ENCODE assay signal across 8 cellular contexts in the genomic region with DNA sequence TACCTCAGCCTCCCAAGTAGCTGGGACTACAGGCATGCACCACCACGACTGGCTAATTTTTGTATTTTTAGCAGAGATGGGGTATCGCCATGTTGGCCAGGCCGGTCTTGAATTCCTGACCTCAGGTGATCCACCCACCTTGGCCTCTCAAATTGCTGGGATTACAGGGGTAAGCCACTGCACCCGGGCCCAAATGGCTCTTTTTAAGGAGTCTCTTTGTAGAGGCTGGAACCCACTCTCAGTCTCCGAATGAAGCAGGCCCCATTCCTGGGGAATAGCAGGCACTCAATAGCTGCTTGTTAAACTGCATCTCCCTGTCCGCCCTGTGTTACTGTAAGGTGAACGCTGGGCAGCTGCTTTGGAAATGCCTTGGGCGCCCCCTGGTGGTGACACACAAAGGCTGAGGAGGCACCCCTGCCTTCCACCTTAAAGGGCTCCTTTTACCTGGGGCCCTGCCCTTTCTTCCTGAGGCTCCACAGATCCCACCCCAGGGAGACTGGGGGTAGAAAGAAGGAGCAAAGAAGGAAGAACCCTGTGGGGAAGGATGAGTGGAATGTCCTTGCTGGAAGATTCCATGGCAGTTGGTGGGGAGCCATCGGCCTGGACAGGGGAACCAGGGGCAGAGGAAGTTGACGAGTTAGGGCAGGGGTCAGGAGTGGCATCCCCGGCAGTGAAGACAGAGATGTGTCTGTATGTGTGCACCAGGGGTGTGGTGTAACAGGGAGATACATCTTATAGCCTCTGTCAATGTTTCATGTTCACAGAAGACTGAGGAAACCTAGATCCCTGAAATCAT. TPM values are rescaled to one million over a fixed set of nuclear protein-coding genes. Genes with fewer than 3 reads are reported as not detected.
DNase-seq lines count a peak whose midpoint lies in the region; ATAC-seq and TF ChIP-seq lines count a peak whose summit lies in the region.

No MANE protein-coding gene starts in this region.

- peak; percentile 93 for TF ChIP-seq CTCF in natural killer cell (IDR thresholded peaks at IDR 0.05)

- no peak overlapping the region for H2AFZ ChIP-seq in Karpas-422 (ENCODE audit: low read length)

- no peak overlapping the region for H3K4me2 ChIP-seq in Karpas-422 (ENCODE audit: low read depth, low read length, poor library complexity, severe bottlenecking)

- no peaks in the 10 kb centered on the region for H3K36me3 ChIP-seq in Karpas-422 (ENCODE audit: insufficient read depth, low read length)

- H3K9me2 ChIP-seq in Karpas-422 (replicated peaks; ENCODE audit: insufficient read depth, low read length) = no peaks in the 10 kb centered on the region

- no peaks in the 10 kb centered on the region for H3K27me3 ChIP-seq in Karpas-422 (ENCODE audit: low read length)

- peaks cover under 1% of the 10 kb centered on the region; the same call in 1 of the 2 replicates for H3K79me2 ChIP-seq in Karpas-422 (ENCODE audit: low read length)

- DNase-seq in ELF-1 (ENCODE audit: low read depth, low spot score) = peak; percentile 94
- DNase-seq in Karpas-422 = peak; percentile 94
- DNase-seq in OCI-M1 (lab: John Stamatoyannopoulos, UW) = peak; percentile 85
- peak; percentile 91 for DNase-seq in activated T-cell treated with anti-CD3 and anti-CD28 coated beads for 4 hours
- peak; percentile 89 for DNase-seq in natural killer cell
- DNase-seq in stimulated activated CD8-positive, alpha-beta memory T cell treated with anti-CD3 and anti-CD28 coated beads, Interleukin-7, amount 100 ng/mL, for 48 hours (ENCODE audit: extremely low read depth in 1 of 2, low read depth in 1 of 2) = peak; percentile 69 to 79

- no peaks in the 10 kb centered on the region for H4K20me1 ChIP-seq in Karpas-422 (ENCODE audit: insufficient read depth, low read depth, low read length)

- no peaks in the 10 kb centered on the region for H3K9me3 Mint-ChIP-seq in natural killer cell

- peaks cover 16% of the 10 kb centered on the region for H3K4me1 ChIP-seq in Karpas-422 (ENCODE audit: low read length)

- no peak overlapping the region for H3K4me3 Mint-ChIP-seq in natural killer cell

- no peaks in the 10 kb centered on the region for H3K9me3 ChIP-seq in Karpas-422 (ENCODE audit: low read length)

- ATAC-seq in esophagus mucosa = peak; percentile 77
- ATAC-seq in natural killer cell = peak; percentile 91 to 100 (median 98)
- no peak for ATAC-seq in HG03039 (IDR thresholded peaks at IDR 0.05; ENCODE audit: unreplicated experiment)

- peaks cover 13 to 14% of the 10 kb centered on the region in 2 donors for H3K4me1 Mint-ChIP-seq in natural killer cell

- intact Hi-C loops in natural killer cell (cut with micrococcal nuclease) = loop anchor here (1.0 to 5.0 kb wide), 3 partner anchors 49 to 226 kb away; a partner anchor contains a TSS

- no peaks in the 10 kb centered on the region for H3K27me3 Mint-ChIP-seq in natural killer cell (ENCODE audit: low read depth in 2 of 2)

- H3K27ac ChIP-seq in Karpas-422 (ENCODE audit: low read length) = no peak overlapping the region

- peak overlapping the region in 1 of 2 donors; percentile 52 for H3K27ac Mint-ChIP-seq in natural killer cell

- no peak overlapping the region for H3K4me3 ChIP-seq in Karpas-422 (ENCODE audit: low read length)

- H3K36me3 Mint-ChIP-seq in natural killer cell = no peaks in the 10 kb centered on the region

- H3K9ac ChIP-seq in Karpas-422 (ENCODE audit: low read length) = no peak overlapping the region

RNA-seq across cellular contexts. Expression of a gene that starts 6.1 kb away (rescaled TPM):
- total RNA-seq in Karpas-422 (2014; rRNA removed; shearing (Covaris generic); ENCODE audit: low replicate concordance) = 3.6 and 4.4 TPM in 2 replicates
- 12.7 TPM for total RNA-seq in esophagus mucosa
- total RNA-seq in natural killer cell = 10 to 100 TPM; 29.4 to 44.1 (median 33.1) TPM

RNA-seq across cellular contexts. Expression of a gene that starts 39.0 kb away (rescaled TPM):
- total RNA-seq in Karpas-422 (2014; rRNA removed; shearing (Covaris generic); ENCODE audit: low replicate concordance) = 0.04 TPM in 1 of 2 replicates, not detected in the other
- total RNA-seq in esophagus mucosa (5.9 TPM), natural killer cell (under 1 TPM in 2 of 3 donors, not detected in 1; 0.09 TPM)

RNA-seq across cellular contexts. Expression of a gene that starts 48.9 kb away (rescaled TPM):
- total RNA-seq in Karpas-422 (2014; rRNA removed; shearing (Covaris generic); ENCODE audit: low replicate concordance) = 37.7 and 63.5 TPM in 2 replicates
- total RNA-seq in esophagus mucosa = 21.2 TPM
- 10 to 100 TPM; 33.7 to 38.0 (median 35.7) TPM for total RNA-seq in natural killer cell

RNA-seq across cellular contexts. Expression of a gene that starts 51.4 kb away (rescaled TPM):
- 26.8 and 32.0 TPM in 2 replicates for total RNA-seq in Karpas-422 (2014; rRNA removed; shearing (Covaris generic); ENCODE audit: low replicate concordance)
- total RNA-seq in esophagus mucosa (33.3 TPM), natural killer cell (10 to 100 TPM in 1 of 3 donors, 1 to 10 TPM in 2; 6.0 to 10.9 (median 9.3) TPM)

RNA-seq across cellular contexts. Expression of a gene that starts 58.5 kb away (rescaled TPM):
- total RNA-seq in Karpas-422 (2014; rRNA removed; shearing (Covaris generic); ENCODE audit: low replicate concordance) = 2.8 TPM in 1 of 2 replicates, not detected in the other
- total RNA-seq in esophagus mucosa (0.28 TPM), natural killer cell (1 to 10 TPM; 1.7 to 3.1 (median 2.7) TPM)
